ENCODE assay signal across 17 cellular contexts in the genomic region with DNA sequence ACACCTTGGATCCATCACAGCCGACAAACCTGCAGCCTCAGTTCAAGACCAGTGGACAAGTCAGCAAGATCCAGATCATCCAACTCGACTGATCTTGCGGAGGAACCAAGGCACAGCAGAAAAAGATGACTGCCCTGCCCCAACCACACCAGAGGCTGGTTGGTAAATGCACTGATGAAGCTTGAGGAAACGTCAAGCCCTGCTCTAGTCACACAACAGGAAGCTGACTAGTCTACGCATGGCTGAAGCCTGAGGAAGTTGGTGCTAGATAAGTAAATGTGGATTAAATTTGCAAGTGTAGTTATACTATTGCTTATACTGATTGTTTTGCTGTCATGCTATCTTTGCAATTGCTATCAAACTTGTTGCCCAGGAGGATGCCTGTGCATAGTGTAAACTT.
DNase-seq lines count a peak whose midpoint lies in the region; ATAC-seq and TF ChIP-seq lines count a peak whose summit lies in the region.
"Had no signal": no experiment of that assay in that cellular context is flagged by ENCODE, and none has a peak within 500 bp of the region (broad histone marks: within the 10 kb centered on the region; RNA-seq: fewer than 3 reads in every experiment).

No MANE protein-coding gene starts in this region.

- no peaks in the 10 kb centered on the region for H3K79me2 ChIP-seq in OCI-LY1 (ENCODE audit: insufficient read depth, low read length)

- H3K4me3 ChIP-seq in OCI-LY1 (ENCODE audit: low read depth, low read length, poor library complexity, severe bottlenecking), result peak overlapping the region; percentile 40
- no peak overlapping the region for H3K4me3 ChIP-seq in MG63
- H3K4me3 ChIP-seq: GM12878 had no signal

- no peaks in the 10 kb centered on the region for H3K27me3 ChIP-seq in OCI-LY1 (ENCODE audit: insufficient read depth, low read length)
- no peaks in the 10 kb centered on the region for H3K27me3 ChIP-seq in MG63

- H3K36me3 Mint-ChIP-seq in endothelial cell (ENCODE audit: low read depth, unreplicated experiment), result peaks cover 6% of the 10 kb centered on the region
- H3K36me3 Mint-ChIP-seq in stimulated activated naive B cell treated with anti-CD40 and anti-IgM and Interleukin-4, amounts not matched to agents 10 μg/mL and 1 μg/mL and 100 μg/mL, for 72 hours, result peaks cover 0 to 4% of the 10 kb centered on the region in 2 donors
- H3K36me3 Mint-ChIP-seq: CD4-positive, alpha-beta memory T cell had no signal

- H3K27me3 Mint-ChIP-seq in endothelial cell (ENCODE audit: unreplicated experiment), result peaks cover 2% of the 10 kb centered on the region
- no peaks in the 10 kb centered on the region for H3K27me3 Mint-ChIP-seq in stimulated activated naive B cell treated with anti-CD40 and anti-IgM and Interleukin-4, amounts not matched to agents 10 μg/mL and 1 μg/mL and 100 μg/mL, for 72 hours
- H3K27me3 Mint-ChIP-seq: CD4-positive, alpha-beta memory T cell had no signal

- no peak overlapping the region for H2AFZ ChIP-seq in OCI-LY1 (ENCODE audit: low read length)

- peak overlapping the region; percentile 75 for H3K27ac ChIP-seq in OCI-LY1 (ENCODE audit: low read depth, low read length, poor library complexity, severe bottlenecking)
- H3K27ac ChIP-seq: KMS-11, RWPE1 had no signal

- H3K9me3 ChIP-seq in OCI-LY1 (ENCODE audit: low read length) (no peaks in the 10 kb centered on the region), MG63 (peaks cover 5% of the 10 kb centered on the region; the same call in 1 of the 2 replicates)

- peak overlapping the region; percentile 22 for H3K27ac Mint-ChIP-seq in endothelial cell (ENCODE audit: unreplicated experiment)
- peak overlapping the region; percentile 65 for H3K27ac Mint-ChIP-seq in stimulated activated naive B cell treated with anti-CD40 and anti-IgM and Interleukin-4, amounts not matched to agents 10 μg/mL and 1 μg/mL and 100 μg/mL, for 72 hours
- H3K27ac Mint-ChIP-seq: CD4-positive, alpha-beta memory T cell had no signal

- H3K9me3 Mint-ChIP-seq in endothelial cell (ENCODE audit: unreplicated experiment), result peaks cover 4% of the 10 kb centered on the region
- H3K9me3 Mint-ChIP-seq in stimulated activated naive B cell treated with anti-CD40 and anti-IgM and Interleukin-4, amounts not matched to agents 10 μg/mL and 1 μg/mL and 100 μg/mL, for 72 hours, result peaks cover 5 to 7% of the 10 kb centered on the region in 2 donors

- no peaks in the 10 kb centered on the region for H3F3A ChIP-seq in OCI-LY1 (ENCODE audit: insufficient read depth, low read length)

- peak; percentile 86 to 88 for ATAC-seq in stimulated activated naive B cell treated with anti-CD40 and anti-IgM and Interleukin-4, amounts not matched to agents 10 μg/mL and 1 μg/mL and 100 μg/mL, for 72 hours (replicated peaks)
- ATAC-seq: GM12878 had no signal

- peak overlapping the region; percentile 19; the same call in 1 of the 2 replicates for H3K9ac ChIP-seq in OCI-LY1 (ENCODE audit: low read length)
- H3K9ac ChIP-seq: KMS-11 had no signal

- H3K4me1 ChIP-seq in OCI-LY1 (ENCODE audit: insufficient read depth, low read length, severe bottlenecking), result peaks cover 49% of the 10 kb centered on the region

- peak overlapping the region; percentile 48 for H3K4me2 ChIP-seq in OCI-LY1 (ENCODE audit: low read length)
- H3K4me2 ChIP-seq: KMS-11 had no signal

- H3K36me3 ChIP-seq in OCI-LY1 (ENCODE audit: insufficient read depth, low read length) (no peaks in the 10 kb centered on the region), MG63 (peaks cover 18% of the 10 kb centered on the region)

- DNase-seq in GDM1 (lab: John Stamatoyannopoulos, UW) (peak; percentile 5), endothelial cell (ENCODE audit: low spot score) (no peak), A172 (ENCODE audit: low spot score) (no peak), MG63 (no peak), HK-2 (ENCODE audit: unreplicated experiment) (no peak)
- no peak for DNase-seq in stimulated activated naive B cell treated with anti-CD40 and anti-IgM and Interleukin-4, amounts not matched to agents 10 μg/mL and 1 μg/mL and 100 μg/mL, for 72 hours
- DNase-seq: AML-193; CD4-positive, alpha-beta memory T cell; NCI-H1105; NCI-H1694; NCI-H2107; NCI-H345; NCI-H526 treated with DMSO at 0.1 percent for 48 hours had no signal

- peaks cover 19% of the 10 kb centered on the region for H3K4me1 Mint-ChIP-seq in endothelial cell (ENCODE audit: unreplicated experiment)
- peaks cover 24 to 43% of the 10 kb centered on the region in 2 donors for H3K4me1 Mint-ChIP-seq in stimulated activated naive B cell treated with anti-CD40 and anti-IgM and Interleukin-4, amounts not matched to agents 10 μg/mL and 1 μg/mL and 100 μg/mL, for 72 hours

- no peak for TF ChIP-seq CTCF in OCI-LY1 (IDR thresholded peaks at IDR 0.05; ENCODE audit: low read length)
- no peak for TF ChIP-seq CTCF in endothelial cell (IDR thresholded peaks at IDR 0.05; ENCODE audit: unreplicated experiment)

- no peaks in the 10 kb centered on the region for H3K9me2 ChIP-seq in OCI-LY1 (ENCODE audit: low read depth, low read length)

- no peak overlapping the region for H3K4me3 Mint-ChIP-seq in endothelial cell (ENCODE audit: unreplicated experiment)
- peak overlapping the region in 1 of 2 donors; percentile 4 for H3K4me3 Mint-ChIP-seq in stimulated activated naive B cell treated with anti-CD40 and anti-IgM and Interleukin-4, amounts not matched to agents 10 μg/mL and 1 μg/mL and 100 μg/mL, for 72 hours

- H4K20me1 ChIP-seq in OCI-LY1 (ENCODE audit: insufficient read depth, low read length), result no peaks in the 10 kb centered on the region
